21 cellular contexts compared by ENCODE assay signal in genomic region chr5:39428639-39429038, GRCh38. TPM values are rescaled to one million over a fixed set of nuclear protein-coding genes. Genes with fewer than 3 reads are reported as not detected.
DNase-seq lines count a peak whose midpoint lies in the region; ATAC-seq and TF ChIP-seq lines count a peak whose summit lies in the region.
"Had no signal": no experiment of that assay in that cellular context is flagged by ENCODE, and none has a peak within 500 bp of the region (broad histone marks: within the 10 kb centered on the region; RNA-seq: fewer than 3 reads in every experiment).

No MANE protein-coding gene starts in this region.

- H3K4me1 Mint-ChIP-seq in Caco-2 (ENCODE audit: low read depth, unreplicated experiment), result peaks cover 23% of the 10 kb centered on the region
- H3K4me1 Mint-ChIP-seq in HFFc6 (ENCODE audit: low read depth), result peaks cover 36% of the 10 kb centered on the region

- H3K4me3 Mint-ChIP-seq in Caco-2 (ENCODE audit: unreplicated experiment) (no peak overlapping the region), HFFc6 (no peak overlapping the region)
- H3K4me3 Mint-ChIP-seq: CD4-positive, alpha-beta memory T cell had no signal

- TF ChIP-seq CTCF in Caco-2 (IDR thresholded peaks at IDR 0.05; ENCODE audit: insufficient read depth in 1 of 2, low read depth in 1 of 2, low read length in 1 of 2, severe bottlenecking in 1 of 2, unreplicated experiment in 1 of 2) (no peak), foreskin keratinocyte (conservative IDR thresholded peaks at IDR 0.05) (no peak), HFFc6 (IDR thresholded peaks at IDR 0.05) (no peak)

- H3K18ac ChIP-seq in trophoblast cell (ENCODE audit: low read length), result no peak overlapping the region

- H3K27ac ChIP-seq in SJSA1, result peak overlapping the region; percentile 28; the same call in 1 of the 2 replicates
- H3K27ac ChIP-seq in foreskin keratinocyte, result no peak overlapping the region
- H3K27ac ChIP-seq in trophoblast cell (ENCODE audit: low read depth, low read length), result no peak overlapping the region
- H3K27ac ChIP-seq: BLaER1 treated with 17β-estradiol and CSF1 and Interleukin-3, amounts not matched to agents 10 nM and 100 nM; SJCRH30 had no signal

- H3K27me3 ChIP-seq in Caco-2 (replicated peaks; ENCODE audit: control insufficient read depth, insufficient read depth, low read length), result no peaks in the 10 kb centered on the region
- H3K27me3 ChIP-seq in SJSA1 (replicated peaks), result no peaks in the 10 kb centered on the region
- H3K27me3 ChIP-seq in foreskin keratinocyte, result no peaks in the 10 kb centered on the region
- no peaks in the 10 kb centered on the region for H3K27me3 ChIP-seq in trophoblast cell (ENCODE audit: insufficient read depth, low read length)
- H3K27me3 ChIP-seq: SJCRH30 had no signal

- intact Hi-C loops in Caco-2 (cut with micrococcal nuclease; ENCODE audit: unreplicated experiment), result no loop called here

- H3K4me1 ChIP-seq in Caco-2, result peaks cover 82% of the 10 kb centered on the region
- H3K4me1 ChIP-seq in SJSA1 (replicated peaks), result peaks cover 38% of the 10 kb centered on the region
- peaks cover 15% of the 10 kb centered on the region for H3K4me1 ChIP-seq in foreskin keratinocyte
- peaks cover 9 to 11% of the 10 kb centered on the region in 2 experiments for H3K4me1 ChIP-seq in trophoblast cell (ENCODE audit: control insufficient read depth in 1 of 2, insufficient read depth in 2 of 2, low read length in 2 of 2)

- H3K36me3 Mint-ChIP-seq in Caco-2 (ENCODE audit: insufficient read depth, unreplicated experiment), result peaks cover 8% of the 10 kb centered on the region
- peaks cover 9% of the 10 kb centered on the region for H3K36me3 Mint-ChIP-seq in HFFc6 (ENCODE audit: low read depth)
- H3K36me3 Mint-ChIP-seq: CD4-positive, alpha-beta memory T cell had no signal

- H2BK5ac ChIP-seq in trophoblast cell (ENCODE audit: low read depth, low read length, poor library complexity), result no peak overlapping the region

- WGBS in trophoblast cell (ENCODE audit: extremely low coverage, insufficient coverage, insufficient read length), result no CpG with 5 or more reads among the region's 4 CpGs

- peak overlapping the region; percentile 20 for H3K27ac Mint-ChIP-seq in Caco-2 (ENCODE audit: unreplicated experiment)
- H3K27ac Mint-ChIP-seq in HFFc6, result no peak overlapping the region; the same call in 1 of the 2 replicates
- H3K27ac Mint-ChIP-seq: CD4-positive, alpha-beta memory T cell had no signal

- H4K8ac ChIP-seq in trophoblast cell (ENCODE audit: low read depth, low read length), result no peak overlapping the region

- H3K4me3 ChIP-seq in Caco-2 (ENCODE audit: low read depth, low read length), result no peak overlapping the region
- no peak overlapping the region for H3K4me3 ChIP-seq in SJSA1
- H3K4me3 ChIP-seq in trophoblast cell (ENCODE audit: low read depth, low read length), result no peak overlapping the region
- H3K4me3 ChIP-seq: BLaER1 treated with 17β-estradiol and CSF1 and Interleukin-3, amounts not matched to agents 10 nM and 100 nM; SJCRH30 had no signal

- ATAC-seq in foreskin keratinocyte, result peak; percentile 5
- ATAC-seq: Panc1 had no signal

- no peak overlapping the region for H2AK5ac ChIP-seq in trophoblast cell (ENCODE audit: low read length)

- H3K79me2 ChIP-seq in trophoblast cell (ENCODE audit: control insufficient read depth, insufficient read depth, low read length, poor library complexity), result peaks cover 3% of the 10 kb centered on the region

- no peak overlapping the region for H3K9ac ChIP-seq in trophoblast cell (ENCODE audit: low read length)
- H3K9ac ChIP-seq: BLaER1 treated with 17β-estradiol and CSF1 and Interleukin-3, amounts not matched to agents 10 nM and 100 nM had no signal

- DNase-seq in Caco-2 (no peak), SJSA1 (ENCODE audit: low read depth in 1 of 2, low spot score in 2 of 2) (no peak), foreskin keratinocyte (no peak), trophoblast cell (peak in 1 of 2 donors; percentile 31), NOMO-1 treated with dmso at 0.1 percent for 144 hours (lab: John Stamatoyannopoulos, UW; ENCODE audit: unreplicated experiment) (no peak), NCI-H187 treated with DMSO at 0.1 percent for 48 hours (lab: John Stamatoyannopoulos, UW) (no peak), HFFc6 (no peak)
- DNase-seq: 8988T; CD4-positive, alpha-beta memory T cell; GOT3; HCEC 1CT; KBM-7; NCI-H1092; NCI-H1436; NCI-H1930; NCI-H226; NCI-H510A treated with DMSO at 0.1 percent for 48 hours; NCI-H748 treated with DMSO at 0.1 percent for 48 hours; SJCRH30 had no signal

- H3K9me3 ChIP-seq in Caco-2 (no peaks in the 10 kb centered on the region), SJSA1 (replicated peaks) (no peaks in the 10 kb centered on the region), trophoblast cell (ENCODE audit: insufficient read depth, low read depth, low read length) (no peaks in the 10 kb centered on the region)
- H3K9me3 ChIP-seq: BLaER1 treated with 17β-estradiol and CSF1 and Interleukin-3, amounts not matched to agents 10 nM and 100 nM; SJCRH30 had no signal

- H3K14ac ChIP-seq in trophoblast cell (ENCODE audit: low read length), result no peak overlapping the region

- CTCF ChIA-PET in Caco-2 (lab: Charles Lee), result no interaction called here

- H2BK120ac ChIP-seq in trophoblast cell (ENCODE audit: insufficient read depth, low read length, poor library complexity), result peak overlapping the region; percentile 20

- no peak overlapping the region for H3K4ac ChIP-seq in trophoblast cell (ENCODE audit: low read depth, low read length)

- no TSS peak for BruUV-seq in Caco-2 (replicated peaks; lab: Mats Ljungman, UMichigan)

- H2AFZ ChIP-seq in trophoblast cell (ENCODE audit: insufficient read depth, low read length, poor library complexity), result no peak overlapping the region

- peak overlapping the region; percentile 67 for H4K91ac ChIP-seq in trophoblast cell (ENCODE audit: low read depth, low read length)

- no peak overlapping the region for H3K4me2 ChIP-seq in trophoblast cell (ENCODE audit: low read length)

- POLR2A ChIA-PET in Caco-2 (lab: Charles Lee), result no interaction called here

- H3K36me3 ChIP-seq in Caco-2 (ENCODE audit: control insufficient read depth, insufficient read depth, low read length) (no peaks in the 10 kb centered on the region), SJSA1 (peaks cover 5% of the 10 kb centered on the region; the same call in 1 of the 2 replicates), trophoblast cell (ENCODE audit: control insufficient read depth in 1 of 2, insufficient read depth in 2 of 2, low read length in 2 of 2) (no peaks in the 10 kb centered on the region)
- H3K36me3 ChIP-seq: SJCRH30 had no signal

- no peak overlapping the region for H4K12ac ChIP-seq in trophoblast cell (ENCODE audit: low read depth, low read length)

- peaks cover 19% of the 10 kb centered on the region for H3K79me1 ChIP-seq in trophoblast cell (ENCODE audit: low read length)

- H3K27me3 Mint-ChIP-seq in Caco-2 (ENCODE audit: insufficient read depth, unreplicated experiment) (no peaks in the 10 kb centered on the region), HFFc6 (ENCODE audit: insufficient read depth) (peaks cover 2% of the 10 kb centered on the region)

- H3K9me3 Mint-ChIP-seq in Caco-2 (ENCODE audit: unreplicated experiment) (no peaks in the 10 kb centered on the region), HFFc6 (no peaks in the 10 kb centered on the region)

- no peak overlapping the region for H2BK12ac ChIP-seq in trophoblast cell (ENCODE audit: low read length)

- no peak overlapping the region for H3K23ac ChIP-seq in trophoblast cell (ENCODE audit: low read length)

RNA-seq across cellular contexts. Expression of gene DAB2, which starts 3.9 kb away (rescaled TPM):
- 133 and 135 TPM in 2 replicates for total RNA-seq in Caco-2 (2022)
- 49.9 and 65.0 TPM in 2 replicates for total RNA-seq in SJSA1 (2014; rRNA removed; shearing (Covaris generic))
- total RNA-seq in foreskin keratinocyte, result 6.2 and 6.5 TPM in 2 replicates
- 2.7 and 3.3 TPM in 2 replicates for polyA plus RNA-seq in foreskin keratinocyte
- 100 TPM in 2 replicates for polyA plus RNA-seq in trophoblast cell (2013)
- total RNA-seq in HFFc6 (2021; fragmentation: NEBNext Ultra II Directional; extraction: Animal tissue kit (Norgen Biotek cat#: 25700)), result 100 to 1,000 TPM; 228 to 285 (median 237) TPM
- polyA plus RNA-seq: CD4-positive, alpha-beta memory T cell had no signal
